In the genomic region with DNA sequence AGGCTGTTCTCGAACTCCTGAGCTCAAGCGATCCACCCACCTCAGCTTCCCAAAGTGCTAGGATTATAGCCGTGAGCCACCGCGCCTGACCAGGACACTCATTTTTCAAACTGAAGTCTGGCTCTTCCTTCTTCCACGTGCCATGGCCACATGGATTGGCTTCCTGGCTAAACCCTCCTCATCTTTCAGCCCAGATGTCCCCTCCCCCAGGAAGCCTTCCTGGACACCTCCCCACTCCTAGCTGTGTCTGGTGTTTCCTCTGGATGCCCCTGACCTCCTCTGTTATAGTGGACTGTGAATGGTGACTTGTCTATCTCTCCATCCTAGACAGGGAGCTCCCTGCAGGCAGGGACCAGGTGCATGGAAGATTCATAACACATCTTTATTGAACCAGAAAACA, we compare ENCODE assay signal across 1 cellular context.
TF ChIP-seq lines count a peak whose summit lies in the region.

No MANE protein-coding gene starts in this region.

TF ChIP-seq in A549, 52 proteins besides CTCF, POLR2A, EP300 and RAD21 (continued from another document):
- TF ChIP-seq, protein P1, sequence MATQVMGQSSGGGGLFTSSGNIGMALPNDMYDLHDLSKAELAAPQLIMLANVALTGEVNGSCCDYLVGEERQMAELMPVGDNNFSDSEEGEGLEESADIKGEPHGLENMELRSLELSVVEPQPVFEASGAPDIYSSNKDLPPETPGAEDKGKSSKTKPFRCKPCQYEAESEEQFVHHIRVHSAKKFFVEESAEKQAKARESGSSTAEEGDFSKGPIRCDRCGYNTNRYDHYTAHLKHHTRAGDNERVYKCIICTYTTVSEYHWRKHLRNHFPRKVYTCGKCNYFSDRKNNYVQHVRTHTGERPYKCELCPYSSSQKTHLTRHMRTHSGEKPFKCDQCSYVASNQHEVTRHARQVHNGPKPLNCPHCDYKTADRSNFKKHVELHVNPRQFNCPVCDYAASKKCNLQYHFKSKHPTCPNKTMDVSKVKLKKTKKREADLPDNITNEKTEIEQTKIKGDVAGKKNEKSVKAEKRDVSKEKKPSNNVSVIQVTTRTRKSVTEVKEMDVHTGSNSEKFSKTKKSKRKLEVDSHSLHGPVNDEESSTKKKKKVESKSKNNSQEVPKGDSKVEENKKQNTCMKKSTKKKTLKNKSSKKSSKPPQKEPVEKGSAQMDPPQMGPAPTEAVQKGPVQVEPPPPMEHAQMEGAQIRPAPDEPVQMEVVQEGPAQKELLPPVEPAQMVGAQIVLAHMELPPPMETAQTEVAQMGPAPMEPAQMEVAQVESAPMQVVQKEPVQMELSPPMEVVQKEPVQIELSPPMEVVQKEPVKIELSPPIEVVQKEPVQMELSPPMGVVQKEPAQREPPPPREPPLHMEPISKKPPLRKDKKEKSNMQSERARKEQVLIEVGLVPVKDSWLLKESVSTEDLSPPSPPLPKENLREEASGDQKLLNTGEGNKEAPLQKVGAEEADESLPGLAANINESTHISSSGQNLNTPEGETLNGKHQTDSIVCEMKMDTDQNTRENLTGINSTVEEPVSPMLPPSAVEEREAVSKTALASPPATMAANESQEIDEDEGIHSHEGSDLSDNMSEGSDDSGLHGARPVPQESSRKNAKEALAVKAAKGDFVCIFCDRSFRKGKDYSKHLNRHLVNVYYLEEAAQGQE (IDR thresholded peaks at IDR 0.05): no peak
- TF ChIP-seq CEBPB (IDR thresholded peaks at IDR 0.05) (no peak), HOXB13 (CRISPR knock-in tag; IDR thresholded peaks at IDR 0.05; ENCODE audit: low read depth) (no peak), FOXS1 (CRISPR knock-in tag; IDR thresholded peaks at IDR 0.05) (no peak)
